8 cellular contexts compared by ENCODE assay signal in the genomic region with DNA sequence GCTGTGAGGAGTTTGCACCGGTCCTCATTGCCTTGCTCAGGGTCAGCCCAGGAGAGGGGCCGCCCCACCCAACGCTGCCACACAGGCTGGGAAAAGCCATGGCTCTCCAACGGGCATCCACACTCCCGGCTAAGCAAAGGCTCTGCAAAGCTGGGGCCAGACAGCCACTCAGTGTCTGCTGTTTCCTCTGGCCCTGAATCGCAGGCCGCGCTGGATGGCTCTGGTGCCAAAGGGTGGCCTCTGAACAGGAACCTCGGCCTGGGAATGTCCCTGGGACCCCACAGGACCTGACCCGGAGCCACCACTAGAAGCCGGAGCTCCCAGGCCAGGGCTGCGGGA. TPM values are rescaled to one million over a fixed set of nuclear protein-coding genes. Genes with fewer than 3 reads are reported as not detected.
DNase-seq lines count a peak whose midpoint lies in the region; ATAC-seq and TF ChIP-seq lines count a peak whose summit lies in the region.

No MANE protein-coding gene starts in this region.

- H3K4me3 ChIP-seq in HL-60 (replicated peaks; ENCODE audit: insufficient read depth, low read length): peak overlapping the region; percentile 36
- peak overlapping the region; percentile 59 to 69 (median 64) for H3K4me3 ChIP-seq in right lobe of liver

- TF ChIP-seq CTCF in HL-60 (IDR thresholded peaks at IDR 0.05; ENCODE audit: insufficient read depth, low read length) (no peak), right lobe of liver (IDR thresholded peaks at IDR 0.05) (no peak)

- H3K4me1 ChIP-seq in right lobe of liver: peaks cover 0 to 17% (median 8%) of the 10 kb centered on the region in 4 donors

- H3K27me3 Mint-ChIP-seq in dendritic cell treated with granulocyte-macrophage colony-stimulating factor and Interleukin-4, amounts not matched to agents 40 ng/mL and 50 ng/mL, for 4 days: peaks cover 7% of the 10 kb centered on the region

- no peaks in the 10 kb centered on the region for H3K36me3 ChIP-seq in right lobe of liver

- intact Hi-C loops in dendritic cell treated with granulocyte-macrophage colony-stimulating factor and Interleukin-4, amounts not matched to agents 40 ng/mL and 50 ng/mL, for 4 days (cut with micrococcal nuclease): loop anchor here (2.0 to 10.0 kb wide), 2 partner anchors 181 to 513 kb away; no protein-coding TSS in a partner anchor
- intact Hi-C loops in right lobe of liver (cut with DNase I): no loop called here

- peaks cover 4% of the 10 kb centered on the region for H3K36me3 Mint-ChIP-seq in dendritic cell treated with granulocyte-macrophage colony-stimulating factor and Interleukin-4, amounts not matched to agents 40 ng/mL and 50 ng/mL, for 4 days (ENCODE audit: low read depth)

- no peaks in the 10 kb centered on the region for H3K9me3 Mint-ChIP-seq in dendritic cell treated with granulocyte-macrophage colony-stimulating factor and Interleukin-4, amounts not matched to agents 40 ng/mL and 50 ng/mL, for 4 days

- DNase-seq in HL-60 (ENCODE audit: low read depth in 1 of 2, low spot score in 1 of 2) (no peak), right lobe of liver (peak in 1 of 3 donors; percentile 66), substantia nigra (lab: John Stamatoyannopoulos, UW) (peak in 1 of 49 donors; percentile 39), KBM-7 (no peak), islet precursor cell (no peak)

- in situ Hi-C loops in KBM-7 (cut with MboI; ENCODE audit: low pct_unique_long_range_greater_than_20kb, low sequenced_read_pairs): no loop called here

- no peaks in the 10 kb centered on the region for H3K9me3 ChIP-seq in right lobe of liver

- ATAC-seq in right lobe of liver (peak in 3 of 4 donors; percentile 38 to 52 (median 44)), HG02571 (IDR thresholded peaks at IDR 0.05; ENCODE audit: unreplicated experiment) (no peak), GM19455 (IDR thresholded peaks at IDR 0.05; ENCODE audit: unreplicated experiment) (no peak)

- no peak overlapping the region for H3K27ac Mint-ChIP-seq in dendritic cell treated with granulocyte-macrophage colony-stimulating factor and Interleukin-4, amounts not matched to agents 40 ng/mL and 50 ng/mL, for 4 days

- peaks cover 23% of the 10 kb centered on the region for H3K4me1 Mint-ChIP-seq in dendritic cell treated with granulocyte-macrophage colony-stimulating factor and Interleukin-4, amounts not matched to agents 40 ng/mL and 50 ng/mL, for 4 days (ENCODE audit: low read depth)

- H3K27ac ChIP-seq in HL-60 (replicated peaks) (peak overlapping the region; percentile 87), right lobe of liver (peak overlapping the region; percentile 68 to 83 (median 72)), substantia nigra (ENCODE audit: low read depth, low read length, poor library complexity, severe bottlenecking) (peak overlapping the region; percentile 55)

- TF ChIP-seq POLR2A in right lobe of liver (IDR thresholded peaks at IDR 0.05): no peak

- WGBS in right lobe of liver (ENCODE audit: insufficient coverage, low coverage, low lambda C conversion rate, missing lambda C conversion rate): no CpG with 5 or more reads among the region's 12 CpGs

- H3K27me3 ChIP-seq in HL-60 (ENCODE audit: insufficient read depth, poor library complexity, severe bottlenecking): no peaks in the 10 kb centered on the region
- no peaks in the 10 kb centered on the region for H3K27me3 ChIP-seq in right lobe of liver

- H3K4me3 Mint-ChIP-seq in dendritic cell treated with granulocyte-macrophage colony-stimulating factor and Interleukin-4, amounts not matched to agents 40 ng/mL and 50 ng/mL, for 4 days: peak overlapping the region; percentile 75

RNA-seq across cellular contexts. Expression of gene RPN1, which starts 42.9 kb away (rescaled TPM):
- 100 to 1,000 TPM in 5 of 6 experiments, 10 to 100 TPM in 1; 94.4 to 244 (median 190) TPM for total RNA-seq in right lobe of liver

Comparison
In these comparisons a context has a peak if more than half of its experiments do, and no peak if none do; other contexts are left out.
1. ATAC-seq: peak in right lobe of liver (3 of 4); none in HG02571 (single experiment) and GM19455 (single experiment).
2. Peak in every context shown above with its lines, with median percentiles within 50 percentile points of each other: H3K27ac ChIP-seq.